28 cellular contexts compared by ENCODE assay signal in the genomic region with DNA sequence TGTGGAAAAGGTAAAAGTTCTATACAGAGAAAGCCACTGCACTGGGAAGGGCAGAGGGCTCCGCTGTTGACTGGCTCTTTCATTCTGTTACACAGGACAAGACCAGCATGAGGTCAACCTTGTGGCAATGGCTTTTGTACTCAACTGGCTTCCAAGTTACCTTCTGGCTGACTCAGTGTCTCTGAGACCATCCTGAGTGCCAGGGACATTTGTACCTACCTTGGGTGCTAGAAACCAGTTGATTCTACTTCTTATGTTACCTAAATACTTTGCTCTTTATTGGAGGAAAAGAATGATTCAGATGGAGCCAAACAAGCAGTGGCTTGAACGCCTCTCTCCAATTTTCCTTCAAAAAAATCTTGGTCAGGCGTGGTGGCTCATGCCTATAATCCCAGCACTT.
DNase-seq lines count a peak whose midpoint lies in the region; ATAC-seq, FAIRE-seq and TF ChIP-seq lines count a peak whose summit lies in the region.
"Had no signal": no experiment of that assay in that cellular context is flagged by ENCODE, and none has a peak within 500 bp of the region (broad histone marks: within the 10 kb centered on the region; RNA-seq: fewer than 3 reads in every experiment).

No MANE protein-coding gene starts in this region.

- no peaks in the 10 kb centered on the region for H3K36me3 ChIP-seq in breast epithelium
- peaks cover 1% of the 10 kb centered on the region for H3K36me3 ChIP-seq in bronchial epithelial cell (ENCODE audit: control insufficient read depth, insufficient read depth, low read length)
- peaks cover 0 to 12% (median under 1%) of the 10 kb centered on the region in 4 donors for H3K36me3 ChIP-seq in right lobe of liver
- H3K36me3 ChIP-seq: upper lobe of right lung had no signal

- H3K4me1 ChIP-seq in breast epithelium (no peaks in the 10 kb centered on the region), right lobe of liver (peaks cover 0 to 40% (median 7%) of the 10 kb centered on the region in 4 donors)
- H3K4me1 ChIP-seq: upper lobe of right lung had no signal

- H3K27ac Mint-ChIP-seq in MCF 10A (ENCODE audit: low read depth, unreplicated experiment), result no peak overlapping the region
- H3K27ac Mint-ChIP-seq in activated CD8-positive, alpha-beta memory T cell treated with anti-CD3 and anti-CD28 coated beads, Interleukin-2, amount 10 ng/mL, durations not matched to agents 7 days and 5 days, result no peak overlapping the region
- H3K27ac Mint-ChIP-seq: activated CD4-positive, alpha-beta T cell treated with anti-CD3 and anti-CD28 coated beads for 36 hours; activated naive CD8-positive, alpha-beta T cell; CD8-positive, alpha-beta T cell; mesothelial cell of epicardium; T-helper 1 cell treated with Interleukin-12 subunit alpha and Interleukin-12 subunit beta and Interleukin-4 antibody, amounts not matched to agents 30 μg/mL and 1 μg/mL, for 36 hours had no signal

- intact Hi-C loops in MCF 10A (cut with micrococcal nuclease) (no loop called here), breast epithelium (cut with DNase I; ENCODE audit: low total_unique reads) (no loop called here), right lobe of liver (cut with DNase I) (no loop called here)

- H3K27me3 ChIP-seq in breast epithelium, result no peaks in the 10 kb centered on the region
- no peaks in the 10 kb centered on the region for H3K27me3 ChIP-seq in bronchial epithelial cell (ENCODE audit: control insufficient read depth, insufficient read depth, low read length)
- H3K27me3 ChIP-seq in right lobe of liver, result no peaks in the 10 kb centered on the region
- H3K27me3 ChIP-seq: upper lobe of right lung had no signal

- H3K27me3 Mint-ChIP-seq in MCF 10A (ENCODE audit: insufficient read depth, unreplicated experiment), result no peaks in the 10 kb centered on the region
- no peaks in the 10 kb centered on the region for H3K27me3 Mint-ChIP-seq in activated CD8-positive, alpha-beta memory T cell treated with anti-CD3 and anti-CD28 coated beads, Interleukin-2, amount 10 ng/mL, durations not matched to agents 7 days and 5 days
- H3K27me3 Mint-ChIP-seq: activated CD4-positive, alpha-beta T cell treated with anti-CD3 and anti-CD28 coated beads for 36 hours; activated naive CD8-positive, alpha-beta T cell; naive B cell had no signal

- H3K4me3 Mint-ChIP-seq in MCF 10A (ENCODE audit: unreplicated experiment), result no peak overlapping the region
- H3K4me3 Mint-ChIP-seq in activated CD8-positive, alpha-beta memory T cell treated with anti-CD3 and anti-CD28 coated beads, Interleukin-2, amount 10 ng/mL, durations not matched to agents 7 days and 5 days, result no peak overlapping the region
- H3K4me3 Mint-ChIP-seq: activated CD4-positive, alpha-beta T cell treated with anti-CD3 and anti-CD28 coated beads for 36 hours; activated naive CD8-positive, alpha-beta T cell; CD8-positive, alpha-beta T cell; H9; mesothelial cell of epicardium; naive B cell; T-helper 1 cell treated with Interleukin-12 subunit alpha and Interleukin-12 subunit beta and Interleukin-4 antibody, amounts not matched to agents 30 μg/mL and 1 μg/mL, for 36 hours had no signal

- no peaks in the 10 kb centered on the region for H3K9me3 Mint-ChIP-seq in MCF 10A (ENCODE audit: unreplicated experiment)
- H3K9me3 Mint-ChIP-seq in activated CD8-positive, alpha-beta memory T cell treated with anti-CD3 and anti-CD28 coated beads, Interleukin-2, amount 10 ng/mL, durations not matched to agents 7 days and 5 days (ENCODE audit: low read depth), result no peaks in the 10 kb centered on the region
- H3K9me3 Mint-ChIP-seq: CD8-positive, alpha-beta T cell; H9; naive B cell; T-helper 1 cell treated with Interleukin-12 subunit alpha and Interleukin-12 subunit beta and Interleukin-4 antibody, amounts not matched to agents 30 μg/mL and 1 μg/mL, for 36 hours had no signal

- TF ChIP-seq CTCF in MCF 10A (IDR thresholded peaks at IDR 0.05; ENCODE audit: unreplicated experiment) (no peak), breast epithelium (IDR thresholded peaks at IDR 0.05) (no peak), bronchial epithelial cell (IDR thresholded peaks at IDR 0.05; ENCODE audit: insufficient read depth, low read length, severe bottlenecking) (no peak), right lobe of liver (IDR thresholded peaks at IDR 0.05) (no peak)

- DNase-seq in MCF 10A (ENCODE audit: unreplicated experiment) (peak; percentile 50), breast epithelium (ENCODE audit: low spot score in 2 of 2) (no peak), bronchial epithelial cell (ENCODE audit: low read depth) (peak; percentile 86), right lobe of liver (no peak), COLO829 (ENCODE audit: low spot score) (no peak), GDM1 (lab: John Stamatoyannopoulos, UW) (no peak)
- no peak for DNase-seq in activated CD8-positive, alpha-beta memory T cell treated with anti-CD3 and anti-CD28 coated beads, Interleukin-2, amount 10 ng/mL, durations not matched to agents 7 days and 5 days
- DNase-seq: 8988T; activated CD4-positive, alpha-beta T cell treated with anti-CD3 and anti-CD28 coated beads for 36 hours; activated effector memory CD4-positive, alpha-beta T cell treated with Interleukin-2 at 50 U/mL for 16 hours; anterior cingulate cortex; CD8-positive, alpha-beta T cell; DMS153; H9; hypothalamus; left ventricle myocardium superior; naive B cell; NCI-H1436; NCI-H748 treated with DMSO at 0.1 percent for 48 hours; SK-N-SH; upper lobe of right lung had no signal

- CTCF ChIA-PET in MCF 10A (lab: Yijun Ruan, JAX), result interaction anchor here (0.8 kb wide), 1 partner anchor 197 kb away, joined by 3 read pairs; no protein-coding TSS in a partner anchor
- CTCF ChIA-PET in activated CD8-positive, alpha-beta memory T cell treated with anti-CD3 and anti-CD28 coated beads, Interleukin-2, amount 10 ng/mL, durations not matched to agents 7 days and 5 days (lab: Charles Lee), result no interaction called here

- H3K9me3 ChIP-seq in breast epithelium (no peaks in the 10 kb centered on the region), right lobe of liver (no peaks in the 10 kb centered on the region)
- H3K9me3 ChIP-seq: SK-N-SH, upper lobe of right lung had no signal

- 40% methylated on average over 1 of the region's 3 CpGs for WGBS in right lobe of liver (ENCODE audit: insufficient coverage, low coverage, low lambda C conversion rate, missing lambda C conversion rate)

- POLR2A ChIA-PET in MCF 10A (lab: Yijun Ruan, JAX), result no interaction called here

- TF ChIP-seq POLR2A in breast epithelium (IDR thresholded peaks at IDR 0.05) (no peak), right lobe of liver (IDR thresholded peaks at IDR 0.05) (no peak)

- H3K4me3 ChIP-seq in breast epithelium (no peak overlapping the region), bronchial epithelial cell (ENCODE audit: low read depth, low read length) (no peak overlapping the region), right lobe of liver (no peak overlapping the region)
- H3K4me3 ChIP-seq: coronary artery, upper lobe of right lung had no signal

- H3K27ac ChIP-seq in breast epithelium (peak overlapping the region in 1 of 2 donors; percentile 5), right lobe of liver (peak overlapping the region in 1 of 3 donors; percentile 10)
- H3K27ac ChIP-seq: coronary artery, KMS-11, upper lobe of right lung had no signal

- FAIRE-seq in bronchial epithelial cell (lab: Jason Lieb, UNC), result no peak
- FAIRE-seq: small intestine had no signal

- H3K36me3 Mint-ChIP-seq in MCF 10A (ENCODE audit: insufficient read depth, unreplicated experiment), result no peaks in the 10 kb centered on the region
- H3K36me3 Mint-ChIP-seq in activated CD8-positive, alpha-beta memory T cell treated with anti-CD3 and anti-CD28 coated beads, Interleukin-2, amount 10 ng/mL, durations not matched to agents 7 days and 5 days, result peaks cover 2% of the 10 kb centered on the region
- H3K36me3 Mint-ChIP-seq: CD8-positive, alpha-beta T cell; naive B cell had no signal

- no TSS peak for BruUV-seq in MCF 10A (replicated peaks; lab: Mats Ljungman, UMichigan)

- ATAC-seq in right lobe of liver (peak; percentile 31 to 51 (median 44)), HG02840 (IDR thresholded peaks at IDR 0.05; ENCODE audit: low FRiP score, unreplicated experiment) (no peak)
- ATAC-seq in activated CD8-positive, alpha-beta memory T cell treated with anti-CD3 and anti-CD28 coated beads, Interleukin-2, amount 10 ng/mL, durations not matched to agents 7 days and 5 days, result no peak
- ATAC-seq: activated CD4-positive, alpha-beta T cell treated with anti-CD3 and anti-CD28 coated beads for 36 hours; CD8-positive, alpha-beta T cell; left ventricle myocardium superior had no signal

- no peaks in the 10 kb centered on the region for H3K4me1 Mint-ChIP-seq in MCF 10A (ENCODE audit: insufficient read depth, unreplicated experiment)
- peaks cover 16% of the 10 kb centered on the region for H3K4me1 Mint-ChIP-seq in activated CD8-positive, alpha-beta memory T cell treated with anti-CD3 and anti-CD28 coated beads, Interleukin-2, amount 10 ng/mL, durations not matched to agents 7 days and 5 days

Comparison
In these comparisons a context has a peak if more than half of its experiments do, and no peak if none do; other contexts are left out.
1. DNase-seq: peak in MCF 10A (single experiment) and bronchial epithelial cell (single experiment); none in breast epithelium (0 of 2), right lobe of liver (0 of 3), activated CD8-positive, alpha-beta memory T cell treated with anti-CD3 and anti-CD28 coated beads, Interleukin-2, amount 10 ng/mL, durations not matched to agents 7 days and 5 days (single experiment), COLO829 (single experiment) and GDM1 (single experiment).
2. ATAC-seq: peak in right lobe of liver (4 of 4); none in HG02840 (single experiment) and activated CD8-positive, alpha-beta memory T cell treated with anti-CD3 and anti-CD28 coated beads, Interleukin-2, amount 10 ng/mL, durations not matched to agents 7 days and 5 days (single experiment).